ENCODE assay signal across 9 cellular contexts in genomic region chr1:26922901-26923300, GRCh38. TPM values are rescaled to one million over a fixed set of nuclear protein-coding genes. Genes with fewer than 3 reads are reported as not detected.
DNase-seq lines count a peak whose midpoint lies in the region; ATAC-seq and TF ChIP-seq lines count a peak whose summit lies in the region.
"Had no signal": no experiment of that assay in that cellular context is flagged by ENCODE, and none has a peak within 500 bp of the region (broad histone marks: within the 10 kb centered on the region; RNA-seq: fewer than 3 reads in every experiment).

No MANE protein-coding gene starts in this region.

- peaks cover 7% of the 10 kb centered on the region for H3K4me1 ChIP-seq in hepatocyte (ENCODE audit: insufficient read depth)

- peaks cover 41% of the 10 kb centered on the region for H3K4me1 Mint-ChIP-seq in activated CD4-positive, alpha-beta T cell treated with anti-CD3 and anti-CD28 coated beads, Interleukin-2, amount 10 ng/mL, durations not matched to agents 7 days and 5 days
- peaks cover 39% of the 10 kb centered on the region for H3K4me1 Mint-ChIP-seq in activated CD4-positive, alpha-beta memory T cell treated with anti-CD3 and anti-CD28 coated beads for 36 hours (ENCODE audit: low read depth)
- H3K4me1 Mint-ChIP-seq in stimulated activated memory B cell treated with anti-CD40 and anti-IgM and Interleukin-4, amounts not matched to agents 10 μg/mL and 1 μg/mL and 100 μg/mL, for 72 hours = peaks cover 31% of the 10 kb centered on the region

- H3K4me3 Mint-ChIP-seq in activated CD4-positive, alpha-beta T cell treated with anti-CD3 and anti-CD28 coated beads, Interleukin-2, amount 10 ng/mL, durations not matched to agents 7 days and 5 days = peak overlapping the region; percentile 93
- H3K4me3 Mint-ChIP-seq in activated CD4-positive, alpha-beta memory T cell treated with anti-CD3 and anti-CD28 coated beads for 36 hours = peak overlapping the region; percentile 98
- H3K4me3 Mint-ChIP-seq in stimulated activated memory B cell treated with anti-CD40 and anti-IgM and Interleukin-4, amounts not matched to agents 10 μg/mL and 1 μg/mL and 100 μg/mL, for 72 hours = peak overlapping the region; percentile 96

- no peaks in the 10 kb centered on the region for H3K9me3 Mint-ChIP-seq in activated CD4-positive, alpha-beta T cell treated with anti-CD3 and anti-CD28 coated beads, Interleukin-2, amount 10 ng/mL, durations not matched to agents 7 days and 5 days
- no peaks in the 10 kb centered on the region for H3K9me3 Mint-ChIP-seq in activated CD4-positive, alpha-beta memory T cell treated with anti-CD3 and anti-CD28 coated beads for 36 hours
- no peaks in the 10 kb centered on the region for H3K9me3 Mint-ChIP-seq in stimulated activated memory B cell treated with anti-CD40 and anti-IgM and Interleukin-4, amounts not matched to agents 10 μg/mL and 1 μg/mL and 100 μg/mL, for 72 hours

- H2AFZ ChIP-seq in hepatocyte = no peak overlapping the region

- H4K20me1 ChIP-seq in hepatocyte (ENCODE audit: insufficient read depth, poor library complexity, severe bottlenecking) = no peaks in the 10 kb centered on the region

- peak overlapping the region; percentile 72 for H3K27ac ChIP-seq in hepatocyte

- intact Hi-C loops in activated CD4-positive, alpha-beta memory T cell treated with anti-CD3 and anti-CD28 coated beads for 36 hours (cut with micrococcal nuclease) = no loop called here

- H3K27ac Mint-ChIP-seq in activated CD4-positive, alpha-beta T cell treated with anti-CD3 and anti-CD28 coated beads, Interleukin-2, amount 10 ng/mL, durations not matched to agents 7 days and 5 days = peak overlapping the region; percentile 50
- H3K27ac Mint-ChIP-seq in activated CD4-positive, alpha-beta memory T cell treated with anti-CD3 and anti-CD28 coated beads for 36 hours = peak overlapping the region; percentile 93
- H3K27ac Mint-ChIP-seq in stimulated activated memory B cell treated with anti-CD40 and anti-IgM and Interleukin-4, amounts not matched to agents 10 μg/mL and 1 μg/mL and 100 μg/mL, for 72 hours = peak overlapping the region; percentile 87

- H3K4me3 ChIP-seq in hepatocyte = peak overlapping the region; percentile 21

- no peak for ATAC-seq in stimulated activated memory B cell treated with anti-CD40 and anti-IgM and Interleukin-4, amounts not matched to agents 10 μg/mL and 1 μg/mL and 100 μg/mL, for 72 hours

- DNase-seq in activated CD4-positive, alpha-beta T cell treated with anti-CD3 and anti-CD28 coated beads, Interleukin-2, amount 10 ng/mL, durations not matched to agents 7 days and 5 days = no peak
- DNase-seq in activated CD4-positive, alpha-beta T cell treated with anti-CD3 and anti-CD28 coated beads, Interleukin-2, amount 50 U/mL, for 4 hours = no peak
- DNase-seq in activated CD4-positive, alpha-beta memory T cell treated with anti-CD3 and anti-CD28 coated beads for 36 hours = no peak
- no peak for DNase-seq in hepatocyte (ENCODE audit: low spot score)
- DNase-seq in NCI-H128 (lab: John Stamatoyannopoulos, UW; ENCODE audit: unreplicated experiment) = no peak
- no peak for DNase-seq in NCI-H510A (lab: John Stamatoyannopoulos, UW)
- DNase-seq in hypothalamus (lab: John Stamatoyannopoulos, UW) = no peak
- DNase-seq: NCI-H187 had no signal

- H3K36me3 ChIP-seq in hepatocyte (replicated peaks; ENCODE audit: insufficient read depth, low read depth) = no peaks in the 10 kb centered on the region

- peaks cover 53% of the 10 kb centered on the region for H3K79me2 ChIP-seq in hepatocyte

- peak overlapping the region; percentile 84 for H3K4me2 ChIP-seq in hepatocyte

- no peak for TF ChIP-seq CTCF in hepatocyte (IDR thresholded peaks at IDR 0.05; ENCODE audit: poor library complexity)

- no peaks in the 10 kb centered on the region for H3K27me3 Mint-ChIP-seq in activated CD4-positive, alpha-beta T cell treated with anti-CD3 and anti-CD28 coated beads, Interleukin-2, amount 10 ng/mL, durations not matched to agents 7 days and 5 days
- no peaks in the 10 kb centered on the region for H3K27me3 Mint-ChIP-seq in activated CD4-positive, alpha-beta memory T cell treated with anti-CD3 and anti-CD28 coated beads for 36 hours
- no peaks in the 10 kb centered on the region for H3K27me3 Mint-ChIP-seq in stimulated activated memory B cell treated with anti-CD40 and anti-IgM and Interleukin-4, amounts not matched to agents 10 μg/mL and 1 μg/mL and 100 μg/mL, for 72 hours

- H3K9me2 ChIP-seq in hepatocyte (replicated peaks; ENCODE audit: insufficient read depth) = no peaks in the 10 kb centered on the region

- H3K9me3 ChIP-seq in hepatocyte (ENCODE audit: low read depth) = no peaks in the 10 kb centered on the region

- WGBS in hepatocyte (ENCODE audit: low lambda C conversion rate, missing lambda C conversion rate) = 94% methylated on average over 3 of the region's 3 CpGs

- POLR2A ChIA-PET in activated CD4-positive, alpha-beta T cell treated with anti-CD3 and anti-CD28 coated beads, Interleukin-2, amount 10 ng/mL, durations not matched to agents 7 days and 5 days (lab: Charles Lee) = no interaction called here
- POLR2A ChIA-PET in activated CD4-positive, alpha-beta memory T cell treated with anti-CD3 and anti-CD28 coated beads for 36 hours (lab: Charles Lee) = interaction anchor here (1.2 to 1.5 kb wide), 2 partner anchors 15 to 58 kb away, joined by 3 read pairs; no protein-coding TSS in a partner anchor

- H3K27me3 ChIP-seq in hepatocyte = no peaks in the 10 kb centered on the region

- CTCF ChIA-PET in activated CD4-positive, alpha-beta T cell treated with anti-CD3 and anti-CD28 coated beads, Interleukin-2, amount 10 ng/mL, durations not matched to agents 7 days and 5 days (lab: Charles Lee) = no interaction called here
- CTCF ChIA-PET in activated CD4-positive, alpha-beta memory T cell treated with anti-CD3 and anti-CD28 coated beads for 36 hours (lab: Charles Lee) = interaction anchor here (1.3 kb wide), 1 partner anchor 75 kb away, joined by 3 read pairs; no protein-coding TSS in a partner anchor

- peaks cover 20% of the 10 kb centered on the region for H3K36me3 Mint-ChIP-seq in activated CD4-positive, alpha-beta T cell treated with anti-CD3 and anti-CD28 coated beads, Interleukin-2, amount 10 ng/mL, durations not matched to agents 7 days and 5 days (ENCODE audit: low read depth)
- H3K36me3 Mint-ChIP-seq in activated CD4-positive, alpha-beta memory T cell treated with anti-CD3 and anti-CD28 coated beads for 36 hours = peaks cover 31% of the 10 kb centered on the region
- peaks cover 14% of the 10 kb centered on the region for H3K36me3 Mint-ChIP-seq in stimulated activated memory B cell treated with anti-CD40 and anti-IgM and Interleukin-4, amounts not matched to agents 10 μg/mL and 1 μg/mL and 100 μg/mL, for 72 hours

RNA-seq across cellular contexts. Expression of gene NUDC, which starts 1.4 kb away (rescaled TPM):
- 10 to 100 TPM; 56.2 to 64.5 TPM for total RNA-seq in activated CD4-positive, alpha-beta T cell treated with anti-CD3 and anti-CD28 coated beads, Interleukin-2, amount 10 ng/mL, durations not matched to agents 7 days and 5 days
- 10 to 100 TPM; 90.8 to 97.1 TPM for total RNA-seq in activated CD4-positive, alpha-beta memory T cell treated with anti-CD3 and anti-CD28 coated beads for 36 hours
- total RNA-seq in hepatocyte = 29.5 and 34.4 TPM in 2 replicates
- polyA plus RNA-seq in hepatocyte = 125 and 127 TPM in 2 replicates

RNA-seq across cellular contexts. Expression of gene NR0B2, which starts 9.1 kb away (rescaled TPM):
- total RNA-seq in activated CD4-positive, alpha-beta T cell treated with anti-CD3 and anti-CD28 coated beads, Interleukin-2, amount 10 ng/mL, durations not matched to agents 7 days and 5 days = not detected
- not detected for total RNA-seq in activated CD4-positive, alpha-beta memory T cell treated with anti-CD3 and anti-CD28 coated beads for 36 hours
- total RNA-seq in hepatocyte = 37.4 and 39.1 TPM in 2 replicates
- polyA plus RNA-seq in hepatocyte = 57.5 and 68.1 TPM in 2 replicates

RNA-seq across cellular contexts. Expression of gene GPATCH3, which starts 22.6 kb away (rescaled TPM):
- 10 to 100 TPM; 14.0 to 14.8 TPM for total RNA-seq in activated CD4-positive, alpha-beta T cell treated with anti-CD3 and anti-CD28 coated beads, Interleukin-2, amount 10 ng/mL, durations not matched to agents 7 days and 5 days
- 1 to 10 TPM; 6.3 to 9.2 TPM for total RNA-seq in activated CD4-positive, alpha-beta memory T cell treated with anti-CD3 and anti-CD28 coated beads for 36 hours
- 9.5 and 11.6 TPM in 2 replicates for total RNA-seq in hepatocyte
- 15.8 and 18.4 TPM in 2 replicates for polyA plus RNA-seq in hepatocyte

RNA-seq across cellular contexts. Expression of gene GPN2, which starts 32.8 kb away (rescaled TPM):
- 10 to 100 TPM; 25.9 to 26.9 TPM for total RNA-seq in activated CD4-positive, alpha-beta T cell treated with anti-CD3 and anti-CD28 coated beads, Interleukin-2, amount 10 ng/mL, durations not matched to agents 7 days and 5 days
- 10 to 100 TPM; 35.4 to 38.3 TPM for total RNA-seq in activated CD4-positive, alpha-beta memory T cell treated with anti-CD3 and anti-CD28 coated beads for 36 hours
- total RNA-seq in hepatocyte = 12.6 and 15.8 TPM in 2 replicates
- polyA plus RNA-seq in hepatocyte = 37.9 and 44.6 TPM in 2 replicates

RNA-seq across cellular contexts. Expression of gene KDF1, which starts 37.4 kb away (rescaled TPM):
- not detected for total RNA-seq in activated CD4-positive, alpha-beta T cell treated with anti-CD3 and anti-CD28 coated beads, Interleukin-2, amount 10 ng/mL, durations not matched to agents 7 days and 5 days
- total RNA-seq in activated CD4-positive, alpha-beta memory T cell treated with anti-CD3 and anti-CD28 coated beads for 36 hours = not detected
- 10.5 and 18.1 TPM in 2 replicates for total RNA-seq in hepatocyte
- 17.2 and 21.9 TPM in 2 replicates for polyA plus RNA-seq in hepatocyte

Comparison
In these comparisons a context has a peak if more than half of its experiments do, and no peak if none do; other contexts are left out.
1. RNA of gene NR0B2, which starts 9.1 kb away (total RNA-seq): 37.4 to 39.1 TPM in hepatocyte; not detected in activated CD4-positive, alpha-beta T cell treated with anti-CD3 and anti-CD28 coated beads, Interleukin-2, amount 10 ng/mL, durations not matched to agents 7 days and 5 days and not detected in activated CD4-positive, alpha-beta memory T cell treated with anti-CD3 and anti-CD28 coated beads for 36 hours; every median in the first group is over 10 times any median in the second.
2. Peak in every context shown above with its lines, with median percentiles within 50 percentile points of each other: H3K27ac Mint-ChIP-seq and H3K4me3 Mint-ChIP-seq.